ENCODE assay signal across 9 cellular contexts in genomic region chr4:72468904-72469502, GRCh38.
A peak's percentile ranks its signal among the peaks of the same experiment; 100 is the strongest.
DNase-seq lines count a peak whose midpoint lies in the region; ATAC-seq, FAIRE-seq and TF ChIP-seq lines count a peak whose summit lies in the region.
"Had no signal": no experiment of that assay in that cellular context is flagged by ENCODE, and none has a peak within 500 bp of the region (broad histone marks: within the 10 kb centered on the region; RNA-seq: fewer than 3 reads in every experiment).

No MANE protein-coding gene starts in this region.

- no peaks in the 10 kb centered on the region for H3K79me2 ChIP-seq in neural cell (replicated peaks; ENCODE audit: insufficient read depth, low read length)

- no peaks in the 10 kb centered on the region for H3K9me3 ChIP-seq in neural cell (ENCODE audit: low read length)

- no peaks in the 10 kb centered on the region for H4K20me1 ChIP-seq in neural cell (ENCODE audit: insufficient read depth)

- FAIRE-seq in G401.6 (lab: Jason Lieb, UNC): peak; percentile 98

- no peak overlapping the region for H3K27ac ChIP-seq in neural cell (ENCODE audit: low read length)
- H3K27ac ChIP-seq: HL-60 had no signal

- no peak overlapping the region for H2AFZ ChIP-seq in neural cell (ENCODE audit: low read depth, low read length)

- H3K4me2 ChIP-seq in neural cell (ENCODE audit: low read length): no peak overlapping the region

- no peaks in the 10 kb centered on the region for H3F3A ChIP-seq in neural cell (ENCODE audit: insufficient read depth, low read length, poor library complexity, severe bottlenecking)

- no peak for ATAC-seq in HG03025 (IDR thresholded peaks at IDR 0.05; ENCODE audit: low FRiP score, unreplicated experiment)
- ATAC-seq in activated CD4-positive, CD25-positive, alpha-beta regulatory T cell treated with anti-CD3 and anti-CD28 coated beads, Interleukin-2, amount 50 U/mL, for 24 hours: no peak

- H3K27me3 ChIP-seq in neural cell (ENCODE audit: insufficient read depth, low read depth, low read length): no peaks in the 10 kb centered on the region

- DNase-seq in M059J (ENCODE audit: low read depth) (peak; percentile 12), T47D (ENCODE audit: low read depth in 1 of 2, low spot score in 1 of 2) (peak; percentile 4 to 42), NCI-H774 (lab: John Stamatoyannopoulos, UW) (no peak), NCI-H1048 (lab: John Stamatoyannopoulos, UW) (no peak)

- H3K4me3 ChIP-seq in neural cell (ENCODE audit: low read length): no peak overlapping the region

- no peaks in the 10 kb centered on the region for H3K36me3 ChIP-seq in neural cell (ENCODE audit: insufficient read depth, low read length)

- in situ Hi-C loops in T47D (cut with HindIII; ENCODE audit: low pct_unique_long_range_greater_than_20kb, low sequenced_read_pairs): no loop called here

- TF ChIP-seq EP300 in neural cell (conservative IDR thresholded peaks at IDR 0.05; ENCODE audit: poor library complexity, severe bottlenecking): no peak

- H3K9ac ChIP-seq in neural cell (ENCODE audit: low read length): no peak overlapping the region

- H3K9me2 ChIP-seq in neural cell (ENCODE audit: insufficient read depth, low read length): no peaks in the 10 kb centered on the region

- peak; percentile 58 for TF ChIP-seq CTCF in neural cell (IDR thresholded peaks at IDR 0.05; ENCODE audit: poor library complexity, severe bottlenecking)

- peak; percentile 46 for TF ChIP-seq RAD21 in neural cell (conservative IDR thresholded peaks at IDR 0.05)

TF ChIP-seq in neural cell, 6 proteins besides CTCF, POLR2A, EP300 and RAD21:
- TF ChIP-seq SMC3 (conservative IDR thresholded peaks at IDR 0.05; ENCODE audit: poor library complexity) (peak; percentile 63), TAF1 (IDR thresholded peaks at IDR 0.05; ENCODE audit: low read depth) (no peak)

Comparison
In these comparisons a context has a peak if more than half of its experiments do, and no peak if none do; other contexts are left out.
1. DNase-seq: peak in M059J (single experiment) and T47D (2 of 2); none in NCI-H774 (single experiment) and NCI-H1048 (single experiment).